Comparison of ENCODE assay signal across 1 cellular context in genomic region chr11:9567401-9567800, GRCh38.
TF ChIP-seq lines count a peak whose summit lies in the region.

No MANE protein-coding gene starts in this region.

TF ChIP-seq in IMR-90, 13 proteins besides CTCF, POLR2A, EP300 and RAD21:
- TF ChIP-seq NFE2L2 (IDR thresholded peaks at IDR 0.05; ENCODE audit: low read depth, low read length) (no peak), RCOR1 (IDR thresholded peaks at IDR 0.05; ENCODE audit: insufficient replicate concordance, low read length) (no peak), SMC3 (IDR thresholded peaks at IDR 0.05; ENCODE audit: low read depth, low read length) (no peak), CEBPB (IDR thresholded peaks at IDR 0.05; ENCODE audit: low read depth, low read length) (no peak)
